In genomic region chr19:9570255-9570654, GRCh38 we compare ENCODE assay signal across 22 cellular contexts.
"Had no signal": no experiment of that assay in that cellular context is flagged by ENCODE, and none has a peak within 500 bp of the region (broad histone marks: within the 10 kb centered on the region; RNA-seq: fewer than 3 reads in every experiment).

No MANE protein-coding gene starts in this region.

- H3K27ac ChIP-seq: hepatocyte, left ventricle myocardium inferior, ovary, right atrium auricular region, skin epidermis, stomach, suprapubic skin, tibial nerve, upper lobe of left lung, vagina had no signal

- H3K27me3 ChIP-seq: hepatocyte, ovary, right atrium auricular region, stomach, suprapubic skin, tibial nerve, upper lobe of left lung, vagina had no signal

- H3K4me3 ChIP-seq: hepatocyte, left ventricle myocardium inferior, lung, ovary, right atrium auricular region, skin epidermis, stomach, suprapubic skin, tibial nerve, upper lobe of left lung, vagina had no signal

- H3K4me2 ChIP-seq: hepatocyte had no signal

- H2AFZ ChIP-seq: hepatocyte had no signal

- ATAC-seq: natural killer cell treated with Interleukin-12 subunit alpha and Interleukin-12 subunit beta and Interleukin-15 and Interleukin-18, amount 100 ng/mL, for 72 hours; sciatic nerve; stimulated activated naive B cell treated with anti-CD40 and anti-IgM and Interleukin-4, amounts not matched to agents 10 μg/mL and 1 μg/mL and 100 μg/mL, for 72 hours; stimulated activated naive CD8-positive, alpha-beta T cell treated with anti-CD3 and anti-CD28 coated beads, Interleukin-15, Interleukin-2, amounts not matched to agents 100 U/mL and 50 U/mL, for 24 hours had no signal

- H3K4me1 ChIP-seq: right atrium auricular region, stomach, suprapubic skin, tibial nerve, upper lobe of left lung, vagina had no signal

- DNase-seq: islet precursor cell; left ventricle myocardium inferior; mesendoderm; naive B cell; ovary; stimulated activated CD4-positive, alpha-beta T cell treated with anti-CD3 and anti-CD28 coated beads, Interleukin-12 subunit alpha, Interleukin-12 subunit beta, amount 100 ng/mL, for 4 hours; stimulated activated CD4-positive, alpha-beta T cell treated with anti-CD3 and anti-CD28 coated beads, Interleukin-15, amount 100 ng/mL, for 24 hours; stimulated activated CD4-positive, alpha-beta T cell treated with anti-CD3 and anti-CD28 coated beads, Interleukin-2, amount 100 ng/mL, for 24 hours; stimulated activated CD4-positive, alpha-beta T cell treated with anti-CD3 and anti-CD28 coated beads, Interleukin-4, amount 100 ng/mL, for 1 hour; stimulated activated naive B cell treated with anti-CD40 and anti-IgM and Interleukin-4, amounts not matched to agents 10 μg/mL and 1 μg/mL and 100 μg/mL, for 72 hours; stimulated activated naive CD8-positive, alpha-beta T cell treated with anti-CD3 and anti-CD28 coated beads, Interleukin-15, Interleukin-2, amounts not matched to agents 100 U/mL and 50 U/mL, for 24 hours; stomach; upper lobe of left lung had no signal
